Comparison of ENCODE assay signal across 9 cellular contexts in genomic region chr7:32972012-32972411, GRCh38. TPM values are rescaled to one million over a fixed set of nuclear protein-coding genes. Genes with fewer than 3 reads are reported as not detected.
DNase-seq lines count a peak whose midpoint lies in the region; ATAC-seq, FAIRE-seq and TF ChIP-seq lines count a peak whose summit lies in the region.
"Not testable (repeated sequence)": the region's sequence is repeated elsewhere in the genome, so short reads cannot be mapped to it uniquely, and the experiment has no call there.
"Had no signal": no experiment of that assay in that cellular context is flagged by ENCODE, and none has a peak within 500 bp of the region (broad histone marks: within the 10 kb centered on the region; RNA-seq: fewer than 3 reads in every experiment).

No MANE protein-coding gene starts in this region.

- POLR2A ChIA-PET in HCT116 (lab: Charles Lee); RWPE1 (lab: Yijun Ruan, JAX; ENCODE audit: low non-redundant PET); K562 (lab: Yijun Ruan, JAX): not testable (repeated sequence)

- H3K4me1 Mint-ChIP-seq in nephron progenitor cell (peaks cover 29% of the 10 kb centered on the region), type B pancreatic cell (ENCODE audit: unreplicated experiment) (peaks cover 16% of the 10 kb centered on the region)

- in situ Hi-C loops in K562 (cut with MboI), result not testable (repeated sequence)

- H3K9me3 Mint-ChIP-seq in nephron progenitor cell, result peaks cover 24% of the 10 kb centered on the region
- H3K9me3 Mint-ChIP-seq in type B pancreatic cell, result not testable (repeated sequence)

- H3K27me3 ChIP-seq in HCT116 (ENCODE audit: insufficient read depth, low read length); K562 (ENCODE audit: control insufficient read depth in 2 of 2, insufficient read depth in 2 of 2, low read length in 2 of 2); heart left ventricle; right cardiac atrium (ENCODE audit: control insufficient read depth, insufficient read depth); left lung: not testable (repeated sequence)

- peaks cover 21% of the 10 kb centered on the region for H3K36me3 Mint-ChIP-seq in nephron progenitor cell (ENCODE audit: low read depth)
- not testable (repeated sequence) for H3K36me3 Mint-ChIP-seq in type B pancreatic cell

- not testable (repeated sequence) for H3K36me3 ChIP-seq in HCT116 (ENCODE audit: control insufficient read depth in 1 of 2, insufficient read depth in 2 of 2, low read length in 2 of 2); K562 (ENCODE audit: control insufficient read depth, insufficient read depth, low read length); left lung
- H3K36me3 ChIP-seq in heart left ventricle, result peaks cover 0 to 21% (median 4%) of the 10 kb centered on the region in 9 donors

- TF ChIP-seq EP300 in K562 (IDR thresholded peaks at IDR 0.05; ENCODE audit: low read length), result not testable (repeated sequence)

- CTCF ChIA-PET in HCT116 (lab: Charles Lee); RWPE1 (lab: Yijun Ruan, JAX); K562 (lab: Yijun Ruan, JAX; ENCODE audit: low intra/inter-chr PET ratio): not testable (repeated sequence)

- H3K4me3 Mint-ChIP-seq in nephron progenitor cell, result peak overlapping the region; percentile 56
- peak overlapping the region; percentile 20 for H3K4me3 Mint-ChIP-seq in type B pancreatic cell

- H4K20me1 ChIP-seq in HCT116 (ENCODE audit: insufficient read depth); K562 (replicated peaks; ENCODE audit: control insufficient read depth, insufficient read depth, low read length): not testable (repeated sequence)

- H2AFZ ChIP-seq in HCT116 (ENCODE audit: low read depth, low read length, poor library complexity, severe bottlenecking); K562 (ENCODE audit: low read depth, low read length): not testable (repeated sequence)

- FAIRE-seq in K562 (lab: Jason Lieb, UNC), result peak; percentile 32

- not testable (repeated sequence) for BruUV-seq in HCT116 (replicated peaks; lab: Mats Ljungman, UMichigan); K562 (replicated peaks; lab: Mats Ljungman, UMichigan)

- not testable (repeated sequence) for H3K27ac ChIP-seq in HCT116 (ENCODE audit: low read depth, low read length); K562 (ENCODE audit: extremely low read depth, low read depth, low read length); right cardiac atrium (ENCODE audit: low read length)
- H3K27ac ChIP-seq in RWPE1, result peak overlapping the region; percentile 49
- H3K27ac ChIP-seq in heart left ventricle, result peak overlapping the region in 6 of 12 donors; percentile 19 to 56 (median 42)
- H3K27ac ChIP-seq in left lung, result peak overlapping the region in 1 of 2 donors; percentile 41

- not testable (repeated sequence) for H3K27me3 Mint-ChIP-seq in nephron progenitor cell (ENCODE audit: low read depth, poor library complexity); type B pancreatic cell

- not testable (repeated sequence) for H3K79me2 ChIP-seq in HCT116 (ENCODE audit: insufficient read depth, low read length); K562 (ENCODE audit: control insufficient read depth, insufficient read depth, low read length)

- not testable (repeated sequence) for H3K4me3 ChIP-seq in HCT116 (replicated peaks in 1 of 2; ENCODE audit: low read depth in 1 of 2, low read length in 2 of 2); K562; heart left ventricle; right cardiac atrium (ENCODE audit: low read length); left lung

- TF ChIP-seq RAD21 in HCT116 (IDR thresholded peaks at IDR 0.05; ENCODE audit: low read depth); K562 (CRISPR knock-in tag; conservative IDR thresholded peaks at IDR 0.05 in 1 of 2, IDR thresholded peaks at IDR 0.05 in 1 of 2): not testable (repeated sequence)

- H3K9ac ChIP-seq in HCT116 (ENCODE audit: low read length); K562 (ENCODE audit: insufficient read depth in 1 of 2, low read depth in 2 of 2, low read length in 2 of 2): not testable (repeated sequence)

- H3K9me2 ChIP-seq in HCT116 (ENCODE audit: insufficient read depth), result not testable (repeated sequence)

- intact Hi-C loops in HCT116 (cut with micrococcal nuclease); K562 (cut with micrococcal nuclease); heart left ventricle (cut with DNase I); right cardiac atrium (cut with DNase I); left lung (cut with DNase I): not testable (repeated sequence)

- peak overlapping the region; percentile 85 for H3K27ac Mint-ChIP-seq in nephron progenitor cell
- peak overlapping the region; percentile 62 for H3K27ac Mint-ChIP-seq in type B pancreatic cell

- not testable (repeated sequence) for TF ChIP-seq CTCF in HCT116 (IDR thresholded peaks at IDR 0.05 in 2 of 3, conservative IDR thresholded peaks at IDR 0.05 in 1 of 3; ENCODE audit: borderline replicate concordance in 1 of 3, insufficient read depth in 1 of 3, low read depth in 2 of 3, low read length in 2 of 3); RWPE1 (conservative IDR thresholded peaks at IDR 0.05; ENCODE audit: low read depth); K562 (IDR thresholded peaks at IDR 0.05 in 2 of 3, conservative IDR thresholded peaks at IDR 0.05 in 1 of 3; ENCODE audit: insufficient read depth in 2 of 3, low read depth in 1 of 3, low read length in 3 of 3); heart left ventricle (IDR thresholded peaks at IDR 0.05); left lung (IDR thresholded peaks at IDR 0.05); nephron progenitor cell (IDR thresholded peaks at IDR 0.05); type B pancreatic cell (conservative IDR thresholded peaks at IDR 0.05)

- H3K9me3 ChIP-seq in HCT116 (ENCODE audit: control insufficient read depth in 1 of 2, insufficient read depth in 1 of 2, low read depth in 1 of 2, low read length in 2 of 2); K562 (replicated peaks; ENCODE audit: control insufficient read depth, insufficient read depth, low read depth, low read length); right cardiac atrium (ENCODE audit: control insufficient read depth, low read length); left lung: not testable (repeated sequence)
- H3K9me3 ChIP-seq in heart left ventricle, result peaks cover 0 to 11% (median 0%) of the 10 kb centered on the region in 12 donors

- RAD21 ChIA-PET in HCT116 (lab: Charles Lee; ENCODE audit: low non-redundant PET in 1 of 2, low total read pairs in 2 of 2, uncharacterized antibody in 2 of 2, unreplicated experiment in 2 of 2), result not testable (repeated sequence)

- H3K4me2 ChIP-seq in HCT116 (ENCODE audit: low read length), result 0 out of 2 replicates have a peak overlapping the region, but pooled peaks have one; percentile 9
- H3K4me2 ChIP-seq in K562 (ENCODE audit: insufficient read depth, low read length), result not testable (repeated sequence)

- 57% methylated on average over 2 of the region's 3 CpGs for WGBS in K562 (ENCODE audit: insufficient coverage, low coverage, missing lambda C conversion rate)
- 18 to 37% (median 36%) methylated on average over 3 of the region's 3 CpGs for WGBS in heart left ventricle, 4 donors
- 30% methylated on average over 3 of the region's 3 CpGs for WGBS in right cardiac atrium

- not testable (repeated sequence) for DNase-seq in HCT116 (ENCODE audit: low read depth, low spot score); RWPE1 (ENCODE audit: low spot score); K562 (ENCODE audit: extremely low read depth in 1 of 4, low spot score in 3 of 4); heart left ventricle; right cardiac atrium; left lung; type B pancreatic cell (ENCODE audit: extremely low spot score, unreplicated experiment)
- DNase-seq in nephron progenitor cell, result peak; percentile 26

- peak; percentile 64; the same call in 1 of the 2 replicates for ATAC-seq in HCT116
- ATAC-seq in K562, result not testable (repeated sequence)
- ATAC-seq in heart left ventricle, result peak; percentile 48 to 84 (median 58)
- peak; percentile 51 to 68 for ATAC-seq in right cardiac atrium
- peak; percentile 84 for ATAC-seq in left lung

- H3K4me1 ChIP-seq in HCT116 (ENCODE audit: control insufficient read depth in 1 of 2, insufficient read depth in 2 of 2, low read length in 2 of 2) (peaks cover 13% of the 10 kb centered on the region in 2 experiments; a peak in 2 of 4 replicates), heart left ventricle (peaks cover 0 to 17% (median 6%) of the 10 kb centered on the region in 12 donors)
- not testable (repeated sequence) for H3K4me1 ChIP-seq in K562 (replicated peaks in 1 of 2; ENCODE audit: control insufficient read depth in 2 of 2, insufficient read depth in 2 of 2, low read length in 2 of 2); right cardiac atrium (ENCODE audit: control insufficient read depth, insufficient read depth, low read length); left lung

- not testable (repeated sequence) for TF ChIP-seq POLR2A in HCT116 (IDR thresholded peaks at IDR 0.05; ENCODE audit: borderline replicate concordance, extremely low read depth, insufficient read depth, insufficient read length); K562 (conservative IDR thresholded peaks at IDR 0.05); heart left ventricle (IDR thresholded peaks at IDR 0.05)

- not testable (repeated sequence) for H3K9me1 ChIP-seq in K562 (ENCODE audit: control insufficient read depth, insufficient read depth, low read length)

RNA-seq across cellular contexts. Expression of gene FKBP9, which starts 14.8 kb away (rescaled TPM):
- 85.6 TPM for total RNA-seq in HCT116 (2021; ENCODE audit: unreplicated experiment)
- polyA plus RNA-seq in HCT116 (2012), result 99.4 and 103 TPM in 2 replicates
- total RNA-seq in K562 (2011; cell fraction: chromatin; rRNA removed; ENCODE audit: low replicate concordance), result 60.0 and 63.9 TPM in 2 replicates
- total RNA-seq in K562 (2011; cell fraction: nucleolus; rRNA removed), result 53.8 and 63.0 TPM in 2 replicates
- 56.3 and 59.8 TPM in 2 replicates for total RNA-seq in K562 (2011; cell fraction: nucleoplasm; rRNA removed)
- 14.4 and 18.6 TPM in 2 replicates for total RNA-seq in K562 (2014; rRNA removed)
- total RNA-seq in K562 (2014; rRNA removed; fragmentation: Illumina TruSeq; extraction: Trizol), result 18.8 and 19.2 TPM in 2 replicates
- 17.0 and 17.8 TPM in 2 replicates for total RNA-seq in K562 (2015; rRNA removed; fragmentation: Illumina TruSeq; extraction: Trizol)
- 23.7 and 27.2 TPM in 2 replicates for total RNA-seq in K562 (2021)
- polyA plus RNA-seq in K562 (2011; rRNA removed), result 15.9 and 18.6 TPM in 2 replicates
- 16.3 and 28.5 TPM in 2 replicates for polyA plus RNA-seq in K562 (2011; cell fraction: cytosol; rRNA removed)
- polyA plus RNA-seq in K562 (2011; cell fraction: nucleus; rRNA removed), result 17.6 and 26.7 TPM in 2 replicates
- 24.7 and 37.0 TPM in 2 replicates for polyA plus RNA-seq in K562 (2012)
- 15.8 and 16.7 TPM in 2 replicates for polyA plus RNA-seq in K562 (2014; fragmentation: Illumina TruSeq; extraction: Trizol)
- 1 to 10 TPM; 5.9 to 8.1 TPM for polyA plus RNA-seq in K562 (2014; fragmentation: Nextera tagmentation; extraction: Ambion mirVana)
- 10.9 and 12.2 TPM in 2 replicates for polyA plus RNA-seq in K562 (2014; rRNA removed)
- 55.7 and 77.7 TPM in 2 replicates for polyA minus RNA-seq in K562 (2011; rRNA and poly(A)+ RNA removed)
- 11.5 and 28.3 TPM in 2 replicates for polyA minus RNA-seq in K562 (2011; cell fraction: cytosol; rRNA and poly(A)+ RNA removed)
- 9.7 and 17.9 TPM in 2 replicates for polyA minus RNA-seq in K562 (2011; cell fraction: nucleus; rRNA and poly(A)+ RNA removed)
- total RNA-seq in heart left ventricle, result 100 to 1,000 TPM in 7 of 9 donors, 10 to 100 TPM in 2; 91.1 to 146 (median 130) TPM
- polyA plus RNA-seq in heart left ventricle, result 10 to 100 TPM; 37.1 to 56.2 TPM
- 100 to 1,000 TPM; 115 to 121 (median 117) TPM for total RNA-seq in right cardiac atrium
- 65.6 TPM for polyA plus RNA-seq in right cardiac atrium
- total RNA-seq in left lung, result 100 to 1,000 TPM in 1 of 2 donors, 10 to 100 TPM in 1; 91.4 to 130 TPM
- 76.0 and 131 TPM in 2 replicates for total RNA-seq in type B pancreatic cell (ENCODE audit: low replicate concordance)
- polyA plus RNA-seq: CD8-positive, alpha-beta memory T cell had no signal
